1 cellular context compared by ENCODE assay signal in the genomic region with DNA sequence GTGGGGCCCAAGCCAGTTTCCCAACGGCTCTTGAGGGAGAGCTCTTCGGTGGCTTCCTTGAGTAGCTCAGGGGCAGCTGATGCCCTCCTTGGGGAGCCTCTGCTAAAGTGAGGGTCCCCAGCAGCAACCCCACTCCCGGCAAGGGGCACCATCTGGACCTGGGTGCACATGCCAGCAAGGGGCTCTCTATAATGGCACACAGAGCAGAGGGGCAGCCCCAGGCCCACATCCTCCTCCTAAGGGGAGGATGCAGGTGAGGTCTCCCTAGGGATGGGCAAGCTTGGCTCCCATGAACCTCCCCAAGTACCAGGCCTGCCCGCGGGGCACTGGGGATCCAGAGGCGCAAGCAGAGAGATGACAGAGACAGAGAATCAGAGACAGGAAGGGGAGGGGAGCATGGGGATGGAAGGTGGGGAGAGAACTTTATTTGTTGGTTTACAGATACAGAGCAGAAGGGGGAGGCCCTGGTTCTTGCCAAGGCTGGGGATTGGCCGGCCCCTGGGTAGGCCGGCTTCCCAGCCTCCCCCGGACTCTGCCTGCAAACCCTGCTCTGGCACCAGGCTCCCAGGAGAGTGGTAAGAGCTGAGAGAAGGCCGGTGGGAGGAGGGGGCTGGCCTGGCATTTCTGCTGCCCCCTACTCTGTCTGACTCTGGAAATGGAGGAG.
TF ChIP-seq lines count a peak whose summit lies in the region.

No MANE protein-coding gene starts in this region.

TF ChIP-seq in HepG2, 621 proteins besides CTCF, POLR2A, EP300 and RAD21 (continued from another document):
- TF ChIP-seq CHCHD3 (CRISPR knock-in tag; IDR thresholded peaks at IDR 0.05) (no peak), ELF3 (CRISPR knock-in tag; IDR thresholded peaks at IDR 0.05) (no peak), ZNF557 (CRISPR knock-in tag; IDR thresholded peaks at IDR 0.05) (no peak), KMT2B (CRISPR knock-in tag; IDR thresholded peaks at IDR 0.05) (no peak)
- TF ChIP-seq, protein P1, sequence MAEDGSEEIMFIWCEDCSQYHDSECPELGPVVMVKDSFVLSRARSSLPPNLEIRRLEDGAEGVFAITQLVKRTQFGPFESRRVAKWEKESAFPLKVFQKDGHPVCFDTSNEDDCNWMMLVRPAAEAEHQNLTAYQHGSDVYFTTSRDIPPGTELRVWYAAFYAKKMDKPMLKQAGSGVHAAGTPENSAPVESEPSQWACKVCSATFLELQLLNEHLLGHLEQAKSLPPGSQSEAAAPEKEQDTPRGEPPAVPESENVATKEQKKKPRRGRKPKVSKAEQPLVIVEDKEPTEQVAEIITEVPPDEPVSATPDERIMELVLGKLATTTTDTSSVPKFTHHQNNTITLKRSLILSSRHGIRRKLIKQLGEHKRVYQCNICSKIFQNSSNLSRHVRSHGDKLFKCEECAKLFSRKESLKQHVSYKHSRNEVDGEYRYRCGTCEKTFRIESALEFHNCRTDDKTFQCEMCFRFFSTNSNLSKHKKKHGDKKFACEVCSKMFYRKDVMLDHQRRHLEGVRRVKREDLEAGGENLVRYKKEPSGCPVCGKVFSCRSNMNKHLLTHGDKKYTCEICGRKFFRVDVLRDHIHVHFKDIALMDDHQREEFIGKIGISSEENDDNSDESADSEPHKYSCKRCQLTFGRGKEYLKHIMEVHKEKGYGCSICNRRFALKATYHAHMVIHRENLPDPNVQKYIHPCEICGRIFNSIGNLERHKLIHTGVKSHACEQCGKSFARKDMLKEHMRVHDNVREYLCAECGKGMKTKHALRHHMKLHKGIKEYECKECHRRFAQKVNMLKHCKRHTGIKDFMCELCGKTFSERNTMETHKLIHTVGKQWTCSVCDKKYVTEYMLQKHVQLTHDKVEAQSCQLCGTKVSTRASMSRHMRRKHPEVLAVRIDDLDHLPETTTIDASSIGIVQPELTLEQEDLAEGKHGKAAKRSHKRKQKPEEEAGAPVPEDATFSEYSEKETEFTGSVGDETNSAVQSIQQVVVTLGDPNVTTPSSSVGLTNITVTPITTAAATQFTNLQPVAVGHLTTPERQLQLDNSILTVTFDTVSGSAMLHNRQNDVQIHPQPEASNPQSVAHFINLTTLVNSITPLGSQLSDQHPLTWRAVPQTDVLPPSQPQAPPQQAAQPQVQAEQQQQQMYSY (CRISPR knock-in tag; IDR thresholded peaks at IDR 0.05): no peak
- TF ChIP-seq, protein P2, sequence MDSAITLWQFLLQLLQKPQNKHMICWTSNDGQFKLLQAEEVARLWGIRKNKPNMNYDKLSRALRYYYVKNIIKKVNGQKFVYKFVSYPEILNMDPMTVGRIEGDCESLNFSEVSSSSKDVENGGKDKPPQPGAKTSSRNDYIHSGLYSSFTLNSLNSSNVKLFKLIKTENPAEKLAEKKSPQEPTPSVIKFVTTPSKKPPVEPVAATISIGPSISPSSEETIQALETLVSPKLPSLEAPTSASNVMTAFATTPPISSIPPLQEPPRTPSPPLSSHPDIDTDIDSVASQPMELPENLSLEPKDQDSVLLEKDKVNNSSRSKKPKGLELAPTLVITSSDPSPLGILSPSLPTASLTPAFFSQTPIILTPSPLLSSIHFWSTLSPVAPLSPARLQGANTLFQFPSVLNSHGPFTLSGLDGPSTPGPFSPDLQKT (CRISPR knock-in tag; IDR thresholded peaks at IDR 0.05; ENCODE audit: borderline replicate concordance): no peak
- TF ChIP-seq, protein P3, sequence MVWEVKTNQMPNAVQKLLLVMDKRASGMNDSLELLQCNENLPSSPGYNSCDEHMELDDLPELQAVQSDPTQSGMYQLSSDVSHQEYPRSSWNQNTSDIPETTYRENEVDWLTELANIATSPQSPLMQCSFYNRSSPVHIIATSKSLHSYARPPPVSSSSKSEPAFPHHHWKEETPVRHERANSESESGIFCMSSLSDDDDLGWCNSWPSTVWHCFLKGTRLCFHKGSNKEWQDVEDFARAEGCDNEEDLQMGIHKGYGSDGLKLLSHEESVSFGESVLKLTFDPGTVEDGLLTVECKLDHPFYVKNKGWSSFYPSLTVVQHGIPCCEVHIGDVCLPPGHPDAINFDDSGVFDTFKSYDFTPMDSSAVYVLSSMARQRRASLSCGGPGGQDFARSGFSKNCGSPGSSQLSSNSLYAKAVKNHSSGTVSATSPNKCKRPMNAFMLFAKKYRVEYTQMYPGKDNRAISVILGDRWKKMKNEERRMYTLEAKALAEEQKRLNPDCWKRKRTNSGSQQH (CRISPR knock-in tag; IDR thresholded peaks at IDR 0.05; ENCODE audit: low read depth): no peak
TF ChIP-seq in HepG2: peak in this region for 0.
